Comparison of ENCODE assay signal across 8 cellular contexts in the genomic region with DNA sequence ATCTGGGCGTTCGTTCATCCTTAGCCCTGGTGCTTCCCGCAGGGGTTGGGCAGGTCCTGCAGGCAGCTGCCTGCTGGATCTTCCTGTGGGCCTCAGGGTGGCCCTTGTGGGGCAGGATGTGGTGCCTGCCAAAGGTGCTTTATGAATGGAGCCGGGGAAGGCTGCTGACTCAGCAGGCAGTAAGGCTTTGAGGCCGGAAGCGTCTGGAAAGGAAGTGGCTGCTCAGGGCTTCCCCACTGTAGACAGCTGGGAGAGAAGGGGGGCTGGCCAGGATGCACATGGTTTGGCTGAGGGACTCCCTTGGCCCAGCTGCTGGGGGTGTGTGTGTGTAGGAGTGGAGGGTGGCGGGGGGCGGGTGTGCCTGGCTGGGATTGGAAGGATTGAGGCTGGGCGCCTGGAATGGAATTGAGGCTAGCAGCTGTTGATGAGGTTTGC. TPM values are rescaled to one million over a fixed set of nuclear protein-coding genes. Genes with fewer than 3 reads are reported as not detected.
DNase-seq lines count a peak whose midpoint lies in the region; ATAC-seq and TF ChIP-seq lines count a peak whose summit lies in the region.

No MANE protein-coding gene starts in this region.

- ATAC-seq in GM21786 (IDR thresholded peaks at IDR 0.05; ENCODE audit: unreplicated experiment), result peak; percentile 79
- peak; percentile 63 for ATAC-seq in WTC11

- TF ChIP-seq CTCF in WTC11 (IDR thresholded peaks at IDR 0.05), result no peak
- TF ChIP-seq CTCF in brain microvascular endothelial cell (IDR thresholded peaks at IDR 0.05; ENCODE audit: low read depth, low read length, missing control alignments), result no peak
- no peak for TF ChIP-seq CTCF in coronary artery (IDR thresholded peaks at IDR 0.05)

- H3K4me3 ChIP-seq in brain microvascular endothelial cell (ENCODE audit: low read depth, low read length) (no peak overlapping the region), coronary artery (no peak overlapping the region)

- DNase-seq in COR-L47 (lab: John Stamatoyannopoulos, UW) (peak; percentile 86), NCI-H1092 treated with DMSO at 0.1 percent for 48 hours (lab: John Stamatoyannopoulos, UW) (peak; percentile 70), WTC11 (ENCODE audit: low spot score) (peak; percentile 54), brain microvascular endothelial cell (peak; percentile 80), islet precursor cell (peak; percentile 91), coronary artery (ENCODE audit: low spot score) (no peak)
- peak; percentile 44 to 49 for DNase-seq in stimulated activated CD4-positive, alpha-beta T cell treated with anti-CD3 and anti-CD28 coated beads, Interleukin-15, amount 100 ng/mL, for 1 hour (ENCODE audit: low read depth in 1 of 2, low spot score in 1 of 2)

- POLR2A ChIA-PET in WTC11 (lab: Charles Lee), result interaction anchor here (0.6 to 0.8 kb wide), 3 partner anchors 12 to 764 kb away, joined by 3 to 5 read pairs (median 5); a partner anchor contains a TSS

- no peaks in the 10 kb centered on the region for H3K27me3 ChIP-seq in brain microvascular endothelial cell (replicated peaks)

- no peaks in the 10 kb centered on the region for H3K27me3 Mint-ChIP-seq in WTC11 (ENCODE audit: low read depth)

- CTCF ChIA-PET in WTC11 (lab: Charles Lee), result interaction anchor here (0.6 to 6.4 kb wide), 9 partner anchors 9 to 355 kb away, joined by 3 to 142 read pairs (median 4); a partner anchor contains a TSS

- H3K27ac Mint-ChIP-seq in WTC11, result peak overlapping the region; percentile 73

- H3K4me3 Mint-ChIP-seq in WTC11, result no peak overlapping the region

- H3K9me3 Mint-ChIP-seq in WTC11, result no peaks in the 10 kb centered on the region

- peaks cover 6% of the 10 kb centered on the region; the same call in 1 of the 2 replicates for H3K36me3 Mint-ChIP-seq in WTC11

- in situ Hi-C loops in brain microvascular endothelial cell (cut with HindIII; ENCODE audit: low pct_ligation_motif_present, low sequenced_read_pairs), result no loop called here

- peaks cover 66% of the 10 kb centered on the region for H3K4me1 Mint-ChIP-seq in WTC11

- no peak overlapping the region for H3K27ac ChIP-seq in brain microvascular endothelial cell
- H3K27ac ChIP-seq in coronary artery, result peak overlapping the region in 1 of 2 donors; percentile 60

- H3K36me3 ChIP-seq in brain microvascular endothelial cell (replicated peaks), result peaks cover 12% of the 10 kb centered on the region

TF ChIP-seq in WTC11, 78 proteins besides CTCF, POLR2A, EP300 and RAD21:
- TF ChIP-seq NFE2L1 (CRISPR knock-in tag; IDR thresholded peaks at IDR 0.05), result 0 out of 2 replicates have a peak, but pooled peaks have one; percentile 70
- peak; percentile 78 for TF ChIP-seq ZNF423 (CRISPR knock-in tag; IDR thresholded peaks at IDR 0.05)
- TF ChIP-seq ZNF317 (CRISPR knock-in tag; IDR thresholded peaks at IDR 0.05; ENCODE audit: borderline replicate concordance, low read depth), result no peak
- TF ChIP-seq, protein P1, sequence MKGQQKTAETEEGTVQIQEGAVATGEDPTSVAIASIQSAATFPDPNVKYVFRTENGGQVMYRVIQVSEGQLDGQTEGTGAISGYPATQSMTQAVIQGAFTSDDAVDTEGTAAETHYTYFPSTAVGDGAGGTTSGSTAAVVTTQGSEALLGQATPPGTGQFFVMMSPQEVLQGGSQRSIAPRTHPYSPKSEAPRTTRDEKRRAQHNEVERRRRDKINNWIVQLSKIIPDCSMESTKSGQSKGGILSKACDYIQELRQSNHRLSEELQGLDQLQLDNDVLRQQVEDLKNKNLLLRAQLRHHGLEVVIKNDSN (CRISPR knock-in tag; IDR thresholded peaks at IDR 0.05), result no peak
- TF ChIP-seq, protein P2, sequence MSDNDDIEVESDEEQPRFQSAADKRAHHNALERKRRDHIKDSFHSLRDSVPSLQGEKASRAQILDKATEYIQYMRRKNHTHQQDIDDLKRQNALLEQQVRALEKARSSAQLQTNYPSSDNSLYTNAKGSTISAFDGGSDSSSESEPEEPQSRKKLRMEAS (CRISPR knock-in tag; IDR thresholded peaks at IDR 0.05), result peak; percentile 27; the same call in 1 of the 2 replicates
- TF ChIP-seq, protein P3, sequence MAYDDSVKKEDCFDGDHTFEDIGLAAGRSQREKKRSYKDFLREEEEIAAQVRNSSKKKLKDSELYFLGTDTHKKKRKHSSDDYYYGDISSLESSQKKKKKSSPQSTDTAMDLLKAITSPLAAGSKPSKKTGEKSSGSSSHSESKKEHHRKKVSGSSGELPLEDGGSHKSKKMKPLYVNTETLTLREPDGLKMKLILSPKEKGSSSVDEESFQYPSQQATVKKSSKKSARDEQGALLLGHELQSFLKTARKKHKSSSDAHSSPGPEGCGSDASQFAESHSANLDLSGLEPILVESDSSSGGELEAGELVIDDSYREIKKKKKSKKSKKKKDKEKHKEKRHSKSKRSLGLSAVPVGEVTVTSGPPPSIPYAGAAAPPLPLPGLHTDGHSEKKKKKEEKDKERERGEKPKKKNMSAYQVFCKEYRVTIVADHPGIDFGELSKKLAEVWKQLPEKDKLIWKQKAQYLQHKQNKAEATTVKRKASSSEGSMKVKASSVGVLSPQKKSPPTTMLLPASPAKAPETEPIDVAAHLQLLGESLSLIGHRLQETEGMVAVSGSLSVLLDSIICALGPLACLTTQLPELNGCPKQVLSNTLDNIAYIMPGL (CRISPR knock-in tag; IDR thresholded peaks at IDR 0.05), result no peak
- TF ChIP-seq, protein P4, sequence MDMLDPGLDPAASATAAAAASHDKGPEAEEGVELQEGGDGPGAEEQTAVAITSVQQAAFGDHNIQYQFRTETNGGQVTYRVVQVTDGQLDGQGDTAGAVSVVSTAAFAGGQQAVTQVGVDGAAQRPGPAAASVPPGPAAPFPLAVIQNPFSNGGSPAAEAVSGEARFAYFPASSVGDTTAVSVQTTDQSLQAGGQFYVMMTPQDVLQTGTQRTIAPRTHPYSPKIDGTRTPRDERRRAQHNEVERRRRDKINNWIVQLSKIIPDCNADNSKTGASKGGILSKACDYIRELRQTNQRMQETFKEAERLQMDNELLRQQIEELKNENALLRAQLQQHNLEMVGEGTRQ (CRISPR knock-in tag; IDR thresholded peaks at IDR 0.05), result 0 out of 2 replicates have a peak, but pooled peaks have one; percentile 0
- no peak for TF ChIP-seq TEAD4 (CRISPR knock-in tag; IDR thresholded peaks at IDR 0.05)
- no peak for TF ChIP-seq EMX1 (CRISPR knock-in tag; IDR thresholded peaks at IDR 0.05)

RNA-seq across cellular contexts. Expression of a gene that starts 12.9 kb away (rescaled TPM):
- 146 to 153 TPM (median 150 TPM) in 3 replicates for total RNA-seq in WTC11 (2021)

RNA-seq across cellular contexts. Expression of a gene that starts 56.1 kb away (rescaled TPM):
- total RNA-seq in WTC11 (2021), result 9.0 to 11.9 TPM (median 9.8 TPM) in 3 replicates
